Comparison of ENCODE assay signal across 8 cellular contexts in the genomic region with DNA sequence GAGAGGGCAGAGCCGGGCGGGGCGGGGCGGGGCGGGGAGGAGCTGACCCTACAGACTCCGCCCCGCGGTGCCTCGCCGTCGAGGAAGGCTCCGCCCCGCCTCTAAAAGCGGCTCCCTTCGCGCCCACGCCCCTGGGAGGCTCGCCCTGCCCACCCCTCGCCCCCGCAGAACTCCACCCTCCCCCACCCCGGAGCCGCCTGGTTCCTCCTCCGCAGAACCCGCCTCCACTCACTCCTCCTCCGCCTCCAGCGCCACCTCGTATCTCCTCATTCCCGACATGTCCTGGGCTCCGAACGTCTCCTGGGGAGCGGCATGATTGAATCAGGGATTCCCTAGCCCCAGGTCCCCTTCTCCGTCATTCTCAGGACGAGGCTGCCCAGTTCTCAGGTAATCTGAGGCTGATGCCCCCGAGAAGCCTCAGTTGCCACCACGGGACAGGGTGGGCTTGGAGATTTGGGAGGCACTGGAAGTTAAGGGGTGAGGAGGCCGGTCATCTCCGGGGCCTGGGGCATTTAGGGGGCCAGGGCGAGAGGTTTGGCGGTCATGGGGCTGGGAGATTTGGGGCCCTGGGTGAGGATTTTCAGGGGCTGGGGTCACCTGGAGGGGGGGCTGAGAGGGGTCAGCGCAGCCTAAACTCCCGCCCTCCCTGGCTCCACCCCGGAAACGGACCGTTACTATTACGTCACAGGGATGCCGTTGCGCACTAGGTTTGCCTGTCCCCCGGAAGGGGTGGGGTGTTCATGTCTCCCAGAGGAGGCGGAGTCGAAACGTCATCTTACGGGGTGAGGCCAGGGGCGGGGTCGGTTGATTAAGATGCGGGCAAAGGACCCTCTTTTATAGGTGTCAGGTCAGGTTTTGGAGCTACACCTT. TPM values are rescaled to one million over a fixed set of nuclear protein-coding genes. Genes with fewer than 3 reads are reported as not detected.
DNase-seq lines count a peak whose midpoint lies in the region; ATAC-seq and TF ChIP-seq lines count a peak whose summit lies in the region.

No MANE protein-coding gene starts in this region.

- ATAC-seq in stimulated activated naive CD8-positive, alpha-beta T cell treated with anti-CD3 and anti-CD28 coated beads, Interleukin-15, Interleukin-2, amounts not matched to agents 100 U/mL and 50 U/mL, for 24 hours = peak; percentile 75

- peak; percentile 94 for DNase-seq in DMS53 (lab: John Stamatoyannopoulos, UW)
- DNase-seq in H7 = peak; percentile 98
- peak; percentile 93 for DNase-seq in MM.1S
- peak; percentile 89 for DNase-seq in SIG-M5 treated with dmso at 0.1 percent for 504 hours (lab: John Stamatoyannopoulos, UW; ENCODE audit: unreplicated experiment)
- peak; percentile 69 for DNase-seq in activated gamma-delta T cell treated with anti-CD3 and anti-CD28 coated beads, Interleukin-2, amount 50 U/mL, for 16 hours (ENCODE audit: low read depth)
- DNase-seq in fibroblast of villous mesenchyme (ENCODE audit: low read depth) = peak; percentile 96
- DNase-seq in stimulated activated naive CD8-positive, alpha-beta T cell treated with anti-CD3 and anti-CD28 coated beads, Interleukin-15, Interleukin-2, amounts not matched to agents 100 U/mL and 50 U/mL, for 24 hours = peak; percentile 87

- peak; percentile 35 for TF ChIP-seq EP300 in neural cell (conservative IDR thresholded peaks at IDR 0.05; ENCODE audit: poor library complexity, severe bottlenecking)

- H2AFZ ChIP-seq in MM.1S (ENCODE audit: low read length) (peak overlapping the region; percentile 95), neural cell (ENCODE audit: low read depth, low read length) (peak overlapping the region; percentile 94)

- peak overlapping the region; percentile 82 for H3K4me3 ChIP-seq in H7 (ENCODE audit: insufficient read depth, low read depth, low read length)
- peak overlapping the region; percentile 97 for H3K4me3 ChIP-seq in MM.1S (ENCODE audit: low read length)
- peak overlapping the region; percentile 85 for H3K4me3 ChIP-seq in fibroblast of villous mesenchyme (ENCODE audit: low read depth, low read length)
- H3K4me3 ChIP-seq in neural cell (ENCODE audit: low read length) = peak overlapping the region; percentile 92

- no peak for TF ChIP-seq RAD21 in neural cell (conservative IDR thresholded peaks at IDR 0.05)

- H3K9me3 ChIP-seq in MM.1S (replicated peaks; ENCODE audit: insufficient read depth, low read length) = no peaks in the 10 kb centered on the region
- no peaks in the 10 kb centered on the region for H3K9me3 ChIP-seq in neural cell (ENCODE audit: low read length)

- H3K9ac ChIP-seq in MM.1S (ENCODE audit: low read length) (peak overlapping the region; percentile 96), neural cell (ENCODE audit: low read length) (peak overlapping the region; percentile 94)

- H3K4me2 ChIP-seq in MM.1S (ENCODE audit: low read depth, low read length) (peak overlapping the region; percentile 98), neural cell (ENCODE audit: low read length) (peak overlapping the region; percentile 40)

- TF ChIP-seq CTCF in MM.1S (IDR thresholded peaks at IDR 0.05; ENCODE audit: low read length) (no peak), fibroblast of villous mesenchyme (IDR thresholded peaks at IDR 0.05; ENCODE audit: insufficient read depth, low read depth, low read length) (no peak), neural cell (IDR thresholded peaks at IDR 0.05; ENCODE audit: poor library complexity, severe bottlenecking) (no peak)

- no peaks in the 10 kb centered on the region for H3K27me3 ChIP-seq in H7 (ENCODE audit: control insufficient read depth, insufficient read depth, low read length)
- no peaks in the 10 kb centered on the region for H3K27me3 ChIP-seq in MM.1S (replicated peaks; ENCODE audit: insufficient read depth, low read length)
- H3K27me3 ChIP-seq in neural cell (ENCODE audit: insufficient read depth, low read depth, low read length) = no peaks in the 10 kb centered on the region

- H3K27ac ChIP-seq in MM.1S (ENCODE audit: low read length) (peak overlapping the region; percentile 91), neural cell (ENCODE audit: low read length) (peak overlapping the region; percentile 83)

- peaks cover 17% of the 10 kb centered on the region for H3F3A ChIP-seq in MM.1S (ENCODE audit: insufficient read depth, low read length)
- no peaks in the 10 kb centered on the region for H3F3A ChIP-seq in neural cell (ENCODE audit: insufficient read depth, low read length, poor library complexity, severe bottlenecking)

- no peaks in the 10 kb centered on the region for H3K79me2 ChIP-seq in MM.1S (ENCODE audit: low read length)
- no peaks in the 10 kb centered on the region for H3K79me2 ChIP-seq in neural cell (replicated peaks; ENCODE audit: insufficient read depth, low read length)

- H4K20me1 ChIP-seq in MM.1S (ENCODE audit: insufficient read depth, low read length) (no peaks in the 10 kb centered on the region), neural cell (ENCODE audit: insufficient read depth) (no peaks in the 10 kb centered on the region)

- peaks cover 9% of the 10 kb centered on the region; the same call in 1 of the 2 replicates for H3K4me1 ChIP-seq in MM.1S (ENCODE audit: low read length)

- peaks cover 2% of the 10 kb centered on the region; the same call in 1 of the 2 replicates for H3K36me3 ChIP-seq in H7 (replicated peaks; ENCODE audit: control insufficient read depth, insufficient read depth, low read length)
- no peaks in the 10 kb centered on the region for H3K36me3 ChIP-seq in MM.1S (replicated peaks; ENCODE audit: insufficient read depth, low read length)
- H3K36me3 ChIP-seq in neural cell (ENCODE audit: insufficient read depth, low read length) = no peaks in the 10 kb centered on the region

- no peaks in the 10 kb centered on the region for H3K9me2 ChIP-seq in MM.1S (replicated peaks; ENCODE audit: insufficient read depth, low read length)
- no peaks in the 10 kb centered on the region for H3K9me2 ChIP-seq in neural cell (ENCODE audit: insufficient read depth, low read length)

TF ChIP-seq in neural cell, 6 proteins besides CTCF, POLR2A, EP300 and RAD21:
- TF ChIP-seq MXI1 (conservative IDR thresholded peaks at IDR 0.05; ENCODE audit: poor library complexity, severe bottlenecking) (peak; percentile 46), TAF1 (IDR thresholded peaks at IDR 0.05; ENCODE audit: low read depth) (no peak), SMC3 (conservative IDR thresholded peaks at IDR 0.05; ENCODE audit: poor library complexity) (peak; percentile 11), EZH2 (IDR thresholded peaks at IDR 0.05; ENCODE audit: borderline replicate concordance, insufficient read depth, low read length, poor library complexity, severe bottlenecking) (no peak), POLR2AphosphoS5 (IDR thresholded peaks at IDR 0.05) (peak; percentile 82), REST (IDR thresholded peaks at IDR 0.05; ENCODE audit: borderline replicate concordance) (peak; percentile 61)

RNA-seq across cellular contexts. Expression of gene CCL27, which starts 3.2 kb away (rescaled TPM):
- total RNA-seq in H7 (2014; rRNA removed; shearing (Covaris generic)) = 0.10 and 0.41 TPM in 2 replicates
- total RNA-seq in fibroblast of villous mesenchyme = not detected in 2 replicates
- polyA plus RNA-seq in neural cell = 0.82 and 2.9 TPM in 2 replicates
- not detected in 2 replicates for polyA minus RNA-seq in neural cell

RNA-seq across cellular contexts. Expression of gene IL11RA, which starts 13.6 kb away (rescaled TPM):
- 7.3 and 9.8 TPM in 2 replicates for total RNA-seq in H7 (2014; rRNA removed; shearing (Covaris generic))
- total RNA-seq in fibroblast of villous mesenchyme = 8.2 and 14.8 TPM in 2 replicates
- polyA plus RNA-seq in neural cell = 59.1 and 98.5 TPM in 2 replicates
- 21.9 and 25.6 TPM in 2 replicates for polyA minus RNA-seq in neural cell

RNA-seq across cellular contexts. Expression of gene GALT, which starts 19.1 kb away (rescaled TPM):
- 33.5 and 42.0 TPM in 2 replicates for total RNA-seq in H7 (2014; rRNA removed; shearing (Covaris generic))
- 34.1 and 36.7 TPM in 2 replicates for total RNA-seq in fibroblast of villous mesenchyme
- 116 and 182 TPM in 2 replicates for polyA plus RNA-seq in neural cell
- 85.3 and 106 TPM in 2 replicates for polyA minus RNA-seq in neural cell

RNA-seq across cellular contexts. Expression of gene CCL19, which starts 25.5 kb away (rescaled TPM):
- total RNA-seq in H7 (2014; rRNA removed; shearing (Covaris generic)) = not detected in 2 replicates
- total RNA-seq in fibroblast of villous mesenchyme = not detected in 2 replicates
- not detected in 2 replicates for polyA plus RNA-seq in neural cell
- polyA minus RNA-seq in neural cell = not detected in 2 replicates

RNA-seq across cellular contexts. Expression of gene SIGMAR1, which starts 28.0 kb away (rescaled TPM):
- 117 and 138 TPM in 2 replicates for total RNA-seq in H7 (2014; rRNA removed; shearing (Covaris generic))
- total RNA-seq in fibroblast of villous mesenchyme = 71.7 and 76.7 TPM in 2 replicates
- polyA plus RNA-seq in neural cell = 50.2 and 52.5 TPM in 2 replicates
- 32.2 and 51.4 TPM in 2 replicates for polyA minus RNA-seq in neural cell

Comparison
In these comparisons a context has a peak if more than half of its experiments do, and no peak if none do; other contexts are left out.
1. Peak in every context shown above with its lines: DNase-seq, ATAC-seq, H3K4me3 ChIP-seq and H3K27ac ChIP-seq.